ENCODE assay signal across 20 cellular contexts in the genomic region with DNA sequence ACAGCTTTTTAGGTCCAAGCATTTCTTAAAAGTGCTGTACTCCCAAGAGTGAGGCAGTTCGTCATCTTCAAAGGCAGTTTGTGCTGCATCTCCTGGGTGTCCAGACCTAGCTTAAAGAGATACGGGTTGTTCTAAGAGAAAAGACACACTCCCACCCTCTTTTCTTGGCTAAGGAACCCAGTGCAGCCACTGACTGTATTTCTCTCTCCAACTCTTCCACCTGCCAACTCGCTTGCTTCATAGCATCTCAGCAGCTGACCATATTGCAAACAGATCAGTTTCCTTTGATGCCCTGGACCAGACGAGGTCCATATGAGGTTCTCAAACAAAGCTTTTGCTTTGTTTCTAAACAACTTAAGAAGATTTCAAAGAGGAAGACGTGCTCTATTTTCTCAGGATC.
DNase-seq lines count a peak whose midpoint lies in the region; ATAC-seq, FAIRE-seq and TF ChIP-seq lines count a peak whose summit lies in the region.
"Had no signal": no experiment of that assay in that cellular context is flagged by ENCODE, and none has a peak within 500 bp of the region (broad histone marks: within the 10 kb centered on the region; RNA-seq: fewer than 3 reads in every experiment).

No MANE protein-coding gene starts in this region.

- H3K9me3 ChIP-seq in gastroesophageal sphincter (peaks cover 0 to 6% (median 0%) of the 10 kb centered on the region in 3 donors), trophoblast cell (ENCODE audit: insufficient read depth, low read depth, low read length) (no peaks in the 10 kb centered on the region)

- no peak overlapping the region for H3K14ac ChIP-seq in trophoblast cell (ENCODE audit: low read length)

- H4K8ac ChIP-seq in trophoblast cell (ENCODE audit: low read depth, low read length): peak overlapping the region; percentile 51

- H3K4me1 ChIP-seq in gastroesophageal sphincter: peaks cover 0 to 5% (median 0%) of the 10 kb centered on the region in 3 donors
- peaks cover 8 to 14% of the 10 kb centered on the region in 2 experiments for H3K4me1 ChIP-seq in trophoblast cell (ENCODE audit: control insufficient read depth in 1 of 2, insufficient read depth in 2 of 2, low read length in 2 of 2)

- TF ChIP-seq POLR2A in gastroesophageal sphincter (IDR thresholded peaks at IDR 0.05) (no peak), H54 (IDR thresholded peaks at IDR 0.05; ENCODE audit: low read depth, low read length) (no peak)

- TF ChIP-seq EP300 in gastroesophageal sphincter (IDR thresholded peaks at IDR 0.05): no peak

- no peak overlapping the region for H2AK5ac ChIP-seq in trophoblast cell (ENCODE audit: low read length)

- 32 to 34% methylated on average over 4 to 5 of the region's 5 CpGs for WGBS in gastroesophageal sphincter (ENCODE audit: low coverage in 1 of 2), 2 donors
- WGBS in trophoblast cell (ENCODE audit: extremely low coverage, insufficient coverage, insufficient read length): no CpG with 5 or more reads among the region's 5 CpGs

- intact Hi-C loops in Right ventricle myocardium superior (cut with DNase I) (no loop called here), cardiac septum (cut with DNase I) (loop anchor here (5.0 kb wide), 1 partner anchor 50 kb away; no protein-coding TSS in a partner anchor)

- peaks cover 39% of the 10 kb centered on the region for H3K27me3 Mint-ChIP-seq in stimulated activated naive CD8-positive, alpha-beta T cell treated with anti-CD3 and anti-CD28 coated beads, Interleukin-15, amount 100 ng/mL, for 72 hours

- H2BK5ac ChIP-seq in trophoblast cell (ENCODE audit: low read depth, low read length, poor library complexity): peak overlapping the region; percentile 71

- no peaks in the 10 kb centered on the region for H3K79me2 ChIP-seq in trophoblast cell (ENCODE audit: control insufficient read depth, insufficient read depth, low read length, poor library complexity)

- H3K23ac ChIP-seq in trophoblast cell (ENCODE audit: low read length): no peak overlapping the region

- H3K4me3 Mint-ChIP-seq in stimulated activated naive CD8-positive, alpha-beta T cell treated with anti-CD3 and anti-CD28 coated beads, Interleukin-15, amount 100 ng/mL, for 72 hours: peak overlapping the region in 1 of 2 donors; percentile 7
- H3K4me3 Mint-ChIP-seq: CD4-positive, CD25-positive, alpha-beta regulatory T cell; HFFc6 had no signal

- no peak overlapping the region for H3K18ac ChIP-seq in trophoblast cell (ENCODE audit: low read length)

- H3K27me3 ChIP-seq in gastroesophageal sphincter (no peaks in the 10 kb centered on the region), trophoblast cell (ENCODE audit: insufficient read depth, low read length) (no peaks in the 10 kb centered on the region)

- no peak overlapping the region for H4K12ac ChIP-seq in trophoblast cell (ENCODE audit: low read depth, low read length)

- FAIRE-seq in H54 (lab: Jason Lieb, UNC): no peak

- peak overlapping the region; percentile 1 for H3K4ac ChIP-seq in trophoblast cell (ENCODE audit: low read depth, low read length)

- H3K9ac ChIP-seq in trophoblast cell (ENCODE audit: low read length): no peak overlapping the region

- peaks cover 10% of the 10 kb centered on the region for H3K79me1 ChIP-seq in trophoblast cell (ENCODE audit: low read length)

- H3K4me2 ChIP-seq in trophoblast cell (ENCODE audit: low read length): peak overlapping the region; percentile 3

- no peak for DNase-seq in stimulated activated naive CD8-positive, alpha-beta T cell treated with anti-CD3 and anti-CD28 coated beads, Interleukin-15, amount 100 ng/mL, for 72 hours
- DNase-seq in stimulated activated naive CD8-positive, alpha-beta T cell treated with anti-CD3 and anti-CD28 coated beads, Interleukin-15, Interleukin-2, amounts not matched to agents 100 U/mL and 50 U/mL, for 24 hours: no peak
- DNase-seq in trophoblast cell (no peak), Right ventricle myocardium superior (no peak), cardiac septum (ENCODE audit: low spot score) (no peak), DMS79 (lab: John Stamatoyannopoulos, UW) (no peak), H54 (ENCODE audit: insufficient read length, low spot score) (no peak)
- DNase-seq: CD4-positive, CD25-positive, alpha-beta regulatory T cell; DMS79 treated with DMSO at 0.1 percent for 48 hours; GOT3; HFFc6; Karpas-422; MM.1S; NCI-H1105 treated with DMSO at 0.1 percent for 48 hours; NCI-H187 treated with DMSO at 0.1 percent for 48 hours; NCI-H446 treated with DMSO at 0.1 percent for 48 hours; NCI-H774; SHP77 had no signal

- H3K36me3 ChIP-seq in gastroesophageal sphincter (no peaks in the 10 kb centered on the region), trophoblast cell (ENCODE audit: control insufficient read depth in 1 of 2, insufficient read depth in 2 of 2, low read length in 2 of 2) (no peaks in the 10 kb centered on the region)

- peak overlapping the region; percentile 4 to 22 for H3K27ac Mint-ChIP-seq in stimulated activated naive CD8-positive, alpha-beta T cell treated with anti-CD3 and anti-CD28 coated beads, Interleukin-15, amount 100 ng/mL, for 72 hours
- H3K27ac Mint-ChIP-seq: CD4-positive, CD25-positive, alpha-beta regulatory T cell; HFFc6 had no signal

- no peak overlapping the region for H3K27ac ChIP-seq in gastroesophageal sphincter
- peak overlapping the region; percentile 72 for H3K27ac ChIP-seq in trophoblast cell (ENCODE audit: low read depth, low read length)

- peak overlapping the region; percentile 88 for H2BK12ac ChIP-seq in trophoblast cell (ENCODE audit: low read length)

- H3K4me3 ChIP-seq in gastroesophageal sphincter: no peak overlapping the region
- H3K4me3 ChIP-seq in trophoblast cell (ENCODE audit: low read depth, low read length): no peak overlapping the region

- peak overlapping the region; percentile 52 for H2BK120ac ChIP-seq in trophoblast cell (ENCODE audit: insufficient read depth, low read length, poor library complexity)

- no peak for ATAC-seq in stimulated activated naive CD8-positive, alpha-beta T cell treated with anti-CD3 and anti-CD28 coated beads, Interleukin-15, amount 100 ng/mL, for 72 hours
- no peak for ATAC-seq in stimulated activated naive CD8-positive, alpha-beta T cell treated with anti-CD3 and anti-CD28 coated beads, Interleukin-15, Interleukin-2, amounts not matched to agents 100 U/mL and 50 U/mL, for 24 hours
- ATAC-seq in gastroesophageal sphincter: peak; percentile 81
- no peak for ATAC-seq in Right ventricle myocardium superior (ENCODE audit: poor library complexity)
- ATAC-seq: Panc1 had no signal

- peaks cover 18% of the 10 kb centered on the region for H3K4me1 Mint-ChIP-seq in stimulated activated naive CD8-positive, alpha-beta T cell treated with anti-CD3 and anti-CD28 coated beads, Interleukin-15, amount 100 ng/mL, for 72 hours

- no peak for TF ChIP-seq CTCF in gastroesophageal sphincter (IDR thresholded peaks at IDR 0.05)

- H2AFZ ChIP-seq in trophoblast cell (ENCODE audit: insufficient read depth, low read length, poor library complexity): no peak overlapping the region

- peak overlapping the region; percentile 63 for H4K91ac ChIP-seq in trophoblast cell (ENCODE audit: low read depth, low read length)

- peaks cover 6 to 14% of the 10 kb centered on the region in 2 donors for H3K9me3 Mint-ChIP-seq in stimulated activated naive CD8-positive, alpha-beta T cell treated with anti-CD3 and anti-CD28 coated beads, Interleukin-15, amount 100 ng/mL, for 72 hours
- H3K9me3 Mint-ChIP-seq: HFFc6 had no signal
